In genomic region chr1:236103059-236103458, GRCh38 we compare ENCODE assay signal across 1 cellular context.
TF ChIP-seq lines count a peak whose summit lies in the region.

No MANE protein-coding gene starts in this region.

TF ChIP-seq in HepG2, 621 proteins besides CTCF, POLR2A, EP300 and RAD21:
- TF ChIP-seq SRSF4 (IDR thresholded peaks at IDR 0.05; ENCODE audit: low read depth, low read length, poor library complexity, severe bottlenecking) (no peak), YEATS4 (CRISPR knock-in tag; IDR thresholded peaks at IDR 0.05; ENCODE audit: borderline replicate concordance) (no peak), ATF7 (IDR thresholded peaks at IDR 0.05) (no peak), ATF7 (CRISPR knock-in tag; IDR thresholded peaks at IDR 0.05) (no peak), ZNF878 (CRISPR knock-in tag; IDR thresholded peaks at IDR 0.05) (no peak), CREM (IDR thresholded peaks at IDR 0.05) (no peak), CREM (CRISPR knock-in tag; IDR thresholded peaks at IDR 0.05) (no peak), ZNF317 (CRISPR knock-in tag; IDR thresholded peaks at IDR 0.05) (no peak), HOXA9 (CRISPR knock-in tag; IDR thresholded peaks at IDR 0.05; ENCODE audit: borderline replicate concordance) (no peak), ZNF776 (CRISPR knock-in tag; IDR thresholded peaks at IDR 0.05) (no peak), ZNF101 (CRISPR knock-in tag; IDR thresholded peaks at IDR 0.05; ENCODE audit: borderline replicate concordance, low read depth) (no peak), NFRKB (IDR thresholded peaks at IDR 0.05) (no peak), BCL3 (CRISPR knock-in tag; IDR thresholded peaks at IDR 0.05) (no peak), HNF1A (IDR thresholded peaks at IDR 0.05; ENCODE audit: low read depth) (no peak), HNF1A (CRISPR knock-in tag; IDR thresholded peaks at IDR 0.05; ENCODE audit: borderline replicate concordance) (no peak), ZNF574 (CRISPR knock-in tag; IDR thresholded peaks at IDR 0.05) (no peak), HHEX (CRISPR knock-in tag; IDR thresholded peaks at IDR 0.05) (no peak), ZNF260 (CRISPR knock-in tag; IDR thresholded peaks at IDR 0.05; ENCODE audit: borderline replicate concordance, low read depth) (no peak), IKZF4 (CRISPR knock-in tag; IDR thresholded peaks at IDR 0.05; ENCODE audit: borderline replicate concordance, low read depth, not compliant biosample characterization) (no peak), ZFP82 (CRISPR knock-in tag; IDR thresholded peaks at IDR 0.05; ENCODE audit: borderline replicate concordance) (no peak), XRCC5 (optimal IDR thresholded peaks at IDR 0.05; ENCODE audit: low read length) (no peak), SCMH1 (CRISPR knock-in tag; IDR thresholded peaks at IDR 0.05; ENCODE audit: borderline replicate concordance) (no peak), ZNF75D (CRISPR knock-in tag; IDR thresholded peaks at IDR 0.05; ENCODE audit: borderline replicate concordance) (no peak)
